ENCODE assay signal across 1 cellular context in the genomic region with DNA sequence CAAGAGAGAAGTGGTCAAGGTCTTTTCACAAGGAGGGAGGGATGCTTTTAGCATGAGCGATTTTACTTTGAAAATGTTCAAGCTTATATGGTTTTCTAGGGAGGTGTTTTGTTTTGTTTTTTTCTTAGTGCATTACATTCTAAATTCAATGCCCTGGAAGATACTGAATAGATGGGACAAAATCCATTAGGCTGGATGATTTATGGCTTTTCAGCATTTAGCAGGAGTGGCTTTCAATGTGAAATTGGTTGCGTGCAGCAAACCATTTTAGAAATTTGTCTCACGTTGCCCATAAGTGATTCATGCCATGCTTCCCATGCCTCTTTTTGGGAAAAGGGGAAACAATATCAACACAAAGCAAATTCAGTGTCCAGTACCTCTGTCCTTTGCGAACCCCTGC.
TF ChIP-seq lines count a peak whose summit lies in the region.

No MANE protein-coding gene starts in this region.

TF ChIP-seq in WTC11, 78 proteins besides CTCF, POLR2A, EP300 and RAD21 (continued from another document):
- TF ChIP-seq, protein P1, sequence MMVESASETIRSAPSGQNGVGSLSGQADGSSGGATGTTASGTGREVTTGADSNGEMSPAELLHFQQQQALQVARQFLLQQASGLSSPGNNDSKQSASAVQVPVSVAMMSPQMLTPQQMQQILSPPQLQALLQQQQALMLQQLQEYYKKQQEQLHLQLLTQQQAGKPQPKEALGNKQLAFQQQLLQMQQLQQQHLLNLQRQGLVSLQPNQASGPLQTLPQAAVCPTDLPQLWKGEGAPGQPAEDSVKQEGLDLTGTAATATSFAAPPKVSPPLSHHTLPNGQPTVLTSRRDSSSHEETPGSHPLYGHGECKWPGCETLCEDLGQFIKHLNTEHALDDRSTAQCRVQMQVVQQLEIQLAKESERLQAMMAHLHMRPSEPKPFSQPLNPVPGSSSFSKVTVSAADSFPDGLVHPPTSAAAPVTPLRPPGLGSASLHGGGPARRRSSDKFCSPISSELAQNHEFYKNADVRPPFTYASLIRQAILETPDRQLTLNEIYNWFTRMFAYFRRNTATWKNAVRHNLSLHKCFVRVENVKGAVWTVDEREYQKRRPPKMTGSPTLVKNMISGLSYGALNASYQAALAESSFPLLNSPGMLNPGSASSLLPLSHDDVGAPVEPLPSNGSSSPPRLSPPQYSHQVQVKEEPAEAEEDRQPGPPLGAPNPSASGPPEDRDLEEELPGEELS (CRISPR knock-in tag; IDR thresholded peaks at IDR 0.05) = no peak
- TF ChIP-seq SOX15 (CRISPR knock-in tag; IDR thresholded peaks at IDR 0.05) = no peak
